10 cellular contexts compared by ENCODE assay signal in genomic region chr11:73185680-73186293, GRCh38. TPM values are rescaled to one million over a fixed set of nuclear protein-coding genes. Genes with fewer than 3 reads are reported as not detected.
A peak's percentile ranks its signal among the peaks of the same experiment; 100 is the strongest.
DNase-seq lines count a peak whose midpoint lies in the region; ATAC-seq and TF ChIP-seq lines count a peak whose summit lies in the region.
"Had no signal": no experiment of that assay in that cellular context is flagged by ENCODE, and none has a peak within 500 bp of the region (broad histone marks: within the 10 kb centered on the region; RNA-seq: fewer than 3 reads in every experiment).

No MANE protein-coding gene starts in this region.

- intact Hi-C loops in right cardiac atrium (cut with DNase I): loop anchor here (2.0 to 10.0 kb wide), 7 partner anchors 55 to 461 kb away; no protein-coding TSS in a partner anchor
- intact Hi-C loops in cardiac septum (cut with DNase I): loop anchor here (1.0 to 2.0 kb wide), 2 partner anchors 57 to 104 kb away; no protein-coding TSS in a partner anchor

- H3K27me3 ChIP-seq in right cardiac atrium (ENCODE audit: control insufficient read depth, insufficient read depth) (no peaks in the 10 kb centered on the region), lung (ENCODE audit: control insufficient read depth, insufficient read depth) (no peaks in the 10 kb centered on the region)
- H3K27me3 ChIP-seq: cardiac muscle cell had no signal

- H3K4me1 ChIP-seq in right cardiac atrium (ENCODE audit: control insufficient read depth, insufficient read depth, low read length): peaks cover 7% of the 10 kb centered on the region
- peaks cover 0 to 9% of the 10 kb centered on the region in 2 donors for H3K4me1 ChIP-seq in lung (ENCODE audit: control insufficient read depth in 2 of 2, insufficient read depth in 2 of 2, low read length in 2 of 2)

- ATAC-seq in right cardiac atrium (peak; percentile 23 to 30), lung (ENCODE audit: insufficient read depth, low FRiP score) (peak; percentile 45), GM21423 (IDR thresholded peaks at IDR 0.05; ENCODE audit: unreplicated experiment) (no peak), GM21825 (IDR thresholded peaks at IDR 0.05; ENCODE audit: unreplicated experiment) (no peak)

- H3K36me3 ChIP-seq in lung (ENCODE audit: control insufficient read depth in 2 of 2, insufficient read depth in 2 of 2, low read length in 2 of 2): no peaks in the 10 kb centered on the region
- H3K36me3 ChIP-seq: cardiac muscle cell had no signal

- H3K4me3 ChIP-seq in right cardiac atrium (ENCODE audit: low read length): no peak overlapping the region
- no peak overlapping the region for H3K4me3 ChIP-seq in lung
- H3K4me3 ChIP-seq: cardiac muscle cell had no signal

- WGBS in right cardiac atrium: 67% methylated on average over 13 of the region's 13 CpGs
- WGBS in lung, 2 donors: 57 to 63% methylated on average over 13 of the region's 13 CpGs

- no peak overlapping the region for H3K27ac ChIP-seq in right cardiac atrium (ENCODE audit: low read length)
- no peak overlapping the region for H3K27ac ChIP-seq in lung (ENCODE audit: low read depth in 1 of 2, low read length in 1 of 2)
- H3K27ac ChIP-seq: cardiac muscle cell had no signal

- TF ChIP-seq CTCF in lung (IDR thresholded peaks at IDR 0.05; ENCODE audit: control extremely low read depth, extremely low read depth): no peak

- DNase-seq in right cardiac atrium (peak; percentile 25 to 62 (median 58)), cardiac septum (ENCODE audit: low spot score) (no peak), astrocyte of the hippocampus (ENCODE audit: low read depth, low spot score) (peak; percentile 53), lung (ENCODE audit: low spot score) (no peak), mucosa of gallbladder (ENCODE audit: low spot score) (no peak)
- DNase-seq in stimulated activated naive CD4-positive, alpha-beta T cell (lab: John Stamatoyannopoulos, UW): no peak

- H3K9me3 ChIP-seq in right cardiac atrium (ENCODE audit: control insufficient read depth, low read length) (no peaks in the 10 kb centered on the region), lung (ENCODE audit: control insufficient read depth in 2 of 2, insufficient read depth in 1 of 2, low read length in 1 of 2) (no peaks in the 10 kb centered on the region)

RNA-seq across cellular contexts. Expression of gene P2RY2, which starts 32.3 kb away (rescaled TPM):
- 10 to 100 TPM in 1 of 4 donors, 1 to 10 TPM in 3; 5.5 to 15.1 (median 9.2) TPM for total RNA-seq in right cardiac atrium
- 5.4 TPM for polyA plus RNA-seq in right cardiac atrium
- total RNA-seq in cardiac septum: 13.5 TPM
- total RNA-seq in lung: 10 to 100 TPM in 1 of 2 donors, 1 to 10 TPM in 1; 3.8 to 13.0 TPM
- 1 to 10 TPM; 3.1 to 9.1 TPM for polyA plus RNA-seq in lung
- 12.6 TPM for total RNA-seq in mucosa of gallbladder
- total RNA-seq: CD4-positive, CD25-positive, alpha-beta regulatory T cell had no signal
- polyA plus RNA-seq: CD4-positive, CD25-positive, alpha-beta regulatory T cell had no signal

RNA-seq across cellular contexts. Expression of gene FCHSD2, which starts 43.7 kb away (rescaled TPM):
- total RNA-seq in right cardiac atrium (10 to 100 TPM; 35.4 to 54.1 (median 39.3) TPM), cardiac septum (56.6 TPM), lung (10 to 100 TPM; 41.0 to 41.6 TPM), mucosa of gallbladder (56.4 TPM)
- polyA plus RNA-seq in right cardiac atrium (12.6 TPM), lung (10 to 100 TPM; 14.7 to 24.2 TPM)

Comparison
In these comparisons a context has a peak if more than half of its experiments do, and no peak if none do; other contexts are left out.
1. DNase-seq: peak in right cardiac atrium (3 of 3) and astrocyte of the hippocampus (single experiment); none in cardiac septum (single experiment), lung (single experiment), mucosa of gallbladder (single experiment) and stimulated activated naive CD4-positive, alpha-beta T cell (0 of 6).
2. ATAC-seq: peak in right cardiac atrium (2 of 2) and lung (single experiment); none in GM21423 (single experiment) and GM21825 (single experiment).